Comparison of ENCODE assay signal across 7 cellular contexts in the genomic region with DNA sequence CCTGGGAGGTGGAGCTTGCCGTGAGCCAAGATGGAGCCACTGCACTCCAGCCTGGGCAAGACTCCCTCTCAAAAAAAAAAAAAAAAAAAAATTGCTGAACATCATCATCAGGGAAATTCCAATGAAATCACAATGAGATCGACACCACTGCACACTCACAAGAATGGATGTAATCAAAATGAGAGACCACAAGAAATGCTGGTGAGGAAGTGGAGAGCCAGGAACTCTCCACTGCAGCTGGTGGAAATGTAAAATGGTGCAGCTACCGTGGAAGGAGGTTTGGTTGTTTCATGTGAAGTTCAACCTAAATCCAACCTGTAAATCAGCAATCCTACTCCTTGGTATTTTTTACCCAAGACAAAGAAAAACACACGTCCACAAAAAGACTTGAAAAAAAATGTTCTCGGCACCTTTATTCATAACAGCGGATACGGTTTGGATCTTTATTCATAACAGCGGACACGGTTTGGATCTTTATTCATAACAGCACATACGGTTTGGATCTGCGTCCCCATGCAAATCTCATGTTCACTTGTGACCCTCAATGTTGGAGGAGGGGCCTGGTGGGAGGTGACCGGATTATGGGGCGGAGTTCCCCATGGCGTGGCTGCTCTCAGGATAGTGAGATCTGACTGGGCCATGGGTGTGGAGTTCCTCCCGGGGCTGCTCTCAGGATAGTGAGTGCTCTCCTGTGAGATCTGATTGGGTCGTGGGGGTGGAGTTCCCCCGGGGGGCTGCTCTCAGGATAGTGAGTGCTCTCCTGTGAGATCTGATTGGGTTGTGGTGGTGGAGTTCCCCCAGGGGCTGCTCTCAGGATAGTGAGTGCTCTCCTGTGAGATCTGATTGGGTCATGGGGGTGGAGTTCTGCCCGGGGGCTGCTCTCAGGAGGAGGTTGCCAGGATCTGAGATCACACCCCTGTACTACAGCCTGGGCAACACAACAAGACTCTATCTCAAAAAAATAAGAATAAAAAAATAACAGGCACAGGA. TPM values are rescaled to one million over a fixed set of nuclear protein-coding genes. Genes with fewer than 3 reads are reported as not detected.
DNase-seq lines count a peak whose midpoint lies in the region; ATAC-seq, FAIRE-seq and TF ChIP-seq lines count a peak whose summit lies in the region.

No MANE protein-coding gene starts in this region.

- H3K27me3 Mint-ChIP-seq in astrocyte (ENCODE audit: low read depth, unreplicated experiment) = no peaks in the 10 kb centered on the region

- H3K9me3 Mint-ChIP-seq in astrocyte (ENCODE audit: unreplicated experiment) = no peaks in the 10 kb centered on the region

- no peaks in the 10 kb centered on the region for H3K27me3 ChIP-seq in astrocyte (ENCODE audit: insufficient read depth, low read length)
- H3K27me3 ChIP-seq in osteoblast (ENCODE audit: insufficient read depth, low read length) = no peaks in the 10 kb centered on the region

- H2AFZ ChIP-seq in astrocyte (ENCODE audit: low read depth, low read length) = no peak overlapping the region
- H2AFZ ChIP-seq in osteoblast (ENCODE audit: low read length) = no peak overlapping the region

- H3K4me1 ChIP-seq in astrocyte (ENCODE audit: insufficient read depth, low read length) (peaks cover 15% of the 10 kb centered on the region), osteoblast (ENCODE audit: insufficient read depth, low read length) (no peaks in the 10 kb centered on the region)

- H4K20me1 ChIP-seq in astrocyte (ENCODE audit: insufficient read depth, low read length) = peaks cover 85% of the 10 kb centered on the region
- peaks cover 66% of the 10 kb centered on the region for H4K20me1 ChIP-seq in osteoblast (ENCODE audit: insufficient read depth, low read length)

- H3K27ac ChIP-seq in astrocyte (ENCODE audit: low read depth, low read length) = peak overlapping the region; percentile 34
- peak overlapping the region; percentile 39 for H3K27ac ChIP-seq in osteoblast (ENCODE audit: low read depth, low read length)

- DNase-seq in astrocyte (ENCODE audit: low read depth) (peak; percentile 65), osteoblast (ENCODE audit: insufficient read length, low spot score, missing footprints) (peak; percentile 93), OCI-M2 (lab: John Stamatoyannopoulos, UW; ENCODE audit: unreplicated experiment) (no peak), pons (ENCODE audit: low spot score) (no peak)

- H3K4me3 ChIP-seq in astrocyte (ENCODE audit: insufficient read depth, low read depth, low read length) (no peak overlapping the region), osteoblast (ENCODE audit: insufficient read depth, low read length) (no peak overlapping the region)

- H3K4me2 ChIP-seq in astrocyte (ENCODE audit: low read length) = no peak overlapping the region
- H3K4me2 ChIP-seq in osteoblast (ENCODE audit: insufficient read depth, low read length) = no peak overlapping the region

- H3K79me2 ChIP-seq in astrocyte (ENCODE audit: insufficient read depth, low read length) (peaks cover 91% of the 10 kb centered on the region), osteoblast (ENCODE audit: insufficient read depth, low read length) (peaks cover 90% of the 10 kb centered on the region)

- H3K4me3 Mint-ChIP-seq in astrocyte (ENCODE audit: unreplicated experiment) = no peak overlapping the region

- TF ChIP-seq CTCF in astrocyte (IDR thresholded peaks at IDR 0.05; ENCODE audit: insufficient read depth, low read depth, low read length) (no peak), osteoblast (IDR thresholded peaks at IDR 0.05; ENCODE audit: extremely low read depth, low read depth, low read length) (no peak)

- H3K9me3 ChIP-seq in astrocyte (ENCODE audit: insufficient read depth, low read depth, low read length) = no peaks in the 10 kb centered on the region
- no peaks in the 10 kb centered on the region for H3K9me3 ChIP-seq in osteoblast (ENCODE audit: low read depth, low read length)

- no peaks in the 10 kb centered on the region for H3K36me3 ChIP-seq in astrocyte (ENCODE audit: insufficient read depth, low read length)
- peaks cover 9% of the 10 kb centered on the region for H3K36me3 ChIP-seq in osteoblast (ENCODE audit: insufficient read depth, low read length)

- peak; percentile 70 for ATAC-seq in GM18868 (IDR thresholded peaks at IDR 0.05; ENCODE audit: unreplicated experiment)
- peak; percentile 42 for ATAC-seq in HG03342 (IDR thresholded peaks at IDR 0.05; ENCODE audit: unreplicated experiment)
- ATAC-seq in GM18519 (IDR thresholded peaks at IDR 0.05; ENCODE audit: low FRiP score, unreplicated experiment) = no peak

- peaks cover 3% of the 10 kb centered on the region for H3K36me3 Mint-ChIP-seq in astrocyte (ENCODE audit: low read depth, unreplicated experiment)

- H3K9ac ChIP-seq in astrocyte (ENCODE audit: low read length) = no peak overlapping the region

- H3K27ac Mint-ChIP-seq in astrocyte (ENCODE audit: unreplicated experiment) = peak overlapping the region; percentile 67

- FAIRE-seq in astrocyte (lab: Jason Lieb, UNC) = no peak

- peaks cover 27% of the 10 kb centered on the region for H3K4me1 Mint-ChIP-seq in astrocyte (ENCODE audit: low read depth, unreplicated experiment)

RNA-seq across cellular contexts. Expression of a gene that starts 7.7 kb away (rescaled TPM):
- total RNA-seq in astrocyte (86.9 and 89.9 TPM in 2 replicates), osteoblast (45.7 and 48.9 TPM in 2 replicates)

RNA-seq across cellular contexts. Expression of a gene that starts 7.9 kb away (rescaled TPM):
- total RNA-seq in astrocyte = 22.1 and 27.8 TPM in 2 replicates
- total RNA-seq in osteoblast = 12.4 and 13.8 TPM in 2 replicates

RNA-seq across cellular contexts. Expression of a gene that starts 49.0 kb away (rescaled TPM):
- 19.0 and 20.2 TPM in 2 replicates for total RNA-seq in astrocyte
- 10.3 and 15.2 TPM in 2 replicates for total RNA-seq in osteoblast

Comparison
In these comparisons a context has a peak if more than half of its experiments do, and no peak if none do; other contexts are left out.
1. DNase-seq: peak in astrocyte (single experiment) and osteoblast (single experiment); none in OCI-M2 (single experiment) and pons (single experiment).